In the genomic region with DNA sequence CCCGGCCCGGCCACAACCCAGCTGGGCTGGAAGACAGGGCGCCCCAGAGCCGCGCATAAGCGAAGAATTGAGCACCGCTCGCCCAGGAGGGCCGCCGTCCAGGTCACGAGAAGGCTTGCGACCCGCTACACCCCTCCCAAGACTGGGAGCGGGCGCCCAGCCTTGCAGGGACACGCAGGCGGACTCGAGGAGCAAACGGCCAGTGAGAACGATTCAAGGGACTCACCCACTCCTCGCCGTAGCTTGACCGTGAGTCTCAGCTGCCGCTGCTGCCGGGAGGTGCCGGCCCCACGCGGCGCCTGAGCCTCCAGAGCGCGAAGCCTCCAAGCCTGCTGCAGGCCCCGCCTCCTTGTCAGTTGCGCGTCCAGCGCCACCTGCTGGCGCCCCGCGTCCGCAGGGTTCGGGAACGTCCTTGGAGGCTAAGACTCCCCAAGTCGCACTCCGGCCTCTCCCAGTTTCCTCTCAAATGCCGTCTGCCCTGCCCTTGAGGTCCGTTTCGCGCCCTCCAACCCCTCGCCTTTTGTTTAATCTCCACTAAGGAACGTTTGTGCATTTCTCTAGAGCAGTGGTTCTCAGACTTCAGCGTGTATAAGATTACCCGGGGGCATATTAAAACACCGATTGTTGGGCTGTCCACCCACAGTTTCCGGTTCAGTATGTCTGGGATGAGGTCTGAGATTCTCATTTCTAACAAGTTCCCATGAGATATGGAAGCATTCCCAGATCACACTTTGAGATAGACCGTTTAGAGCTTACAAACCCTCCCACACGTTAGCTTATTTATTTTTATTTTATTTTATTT, we compare ENCODE assay signal across 7 cellular contexts. TPM values are rescaled to one million over a fixed set of nuclear protein-coding genes. Genes with fewer than 3 reads are reported as not detected.
DNase-seq lines count a peak whose midpoint lies in the region; ATAC-seq, FAIRE-seq and TF ChIP-seq lines count a peak whose summit lies in the region.
"Not testable (repeated sequence)": the region's sequence is repeated elsewhere in the genome, so short reads cannot be mapped to it uniquely, and the experiment has no call there.

A gene (minus strand): TSS at position 301 of the 802 bp plus-strand sequence. CDS start 5,333 bp downstream, outside the sequence.

- in situ Hi-C loops in gastrocnemius medialis (cut with MboI; ENCODE audit: low sequenced_read_pairs in 4 of 4): loop anchor here in 1 of 4 donors (25.0 kb wide), 1 partner anchor 188 kb away; no protein-coding TSS in a partner anchor

- H3K9me3 ChIP-seq in breast epithelium; iPS-18a (ENCODE audit: control insufficient read depth, low read depth, low read length); gastrocnemius medialis: not testable (repeated sequence)

- peak; percentile 92 for ATAC-seq in HG02885 (IDR thresholded peaks at IDR 0.05; ENCODE audit: poor library complexity, unreplicated experiment)
- ATAC-seq in gastrocnemius medialis: peak; percentile 86 to 95

- H3K27ac ChIP-seq in breast epithelium; iPS-18a (ENCODE audit: low read length); gastrocnemius medialis: not testable (repeated sequence)

- H3K36me3 ChIP-seq in breast epithelium; iPS-18a (ENCODE audit: control insufficient read depth, low read depth, low read length); gastrocnemius medialis: not testable (repeated sequence)

- peak; percentile 67 for DNase-seq in GM18507 (ENCODE audit: extremely low spot score, insufficient read length, low read depth)
- DNase-seq in NCI-H146 treated with DMSO at 0.1 percent for 48 hours (lab: John Stamatoyannopoulos, UW; ENCODE audit: unreplicated experiment): peak; percentile 53
- peak; percentile 58 for DNase-seq in activated CD4-positive, CD25-positive, alpha-beta regulatory T cell treated with anti-CD3 and anti-CD28 coated beads, Interleukin-2, amount 50 U/mL, for 16 hours (ENCODE audit: low read depth, low spot score)
- DNase-seq in breast epithelium (ENCODE audit: low spot score in 2 of 2): peak; percentile 66 to 78
- DNase-seq in gastrocnemius medialis: peak; percentile 60 to 75

- peak; percentile 75 for FAIRE-seq in GM18507 (lab: Jason Lieb, UNC)

- H3K4me3 ChIP-seq in breast epithelium (peak within 1 kb of the TSS; percentile 11 to 54 (median 30)), iPS-18a (ENCODE audit: low read length) (peak within 1 kb of the TSS; percentile 55), gastrocnemius medialis (peak within 1 kb of the TSS; percentile 40 to 60 (median 48))

- TF ChIP-seq POLR2A in breast epithelium (IDR thresholded peaks at IDR 0.05); gastrocnemius medialis (IDR thresholded peaks at IDR 0.05): not testable (repeated sequence)

- not testable (repeated sequence) for H3K4me1 ChIP-seq in breast epithelium; iPS-18a (ENCODE audit: control insufficient read depth, low read depth, low read length); gastrocnemius medialis

- H3K9ac ChIP-seq in iPS-18a (ENCODE audit: low read length): peak within 1 kb of the TSS; percentile 36

- TF ChIP-seq CTCF in breast epithelium (IDR thresholded peaks at IDR 0.05): peak in 2 of 3 donors; percentile 54 to 55
- TF ChIP-seq CTCF in gastrocnemius medialis (IDR thresholded peaks at IDR 0.05 in 4 of 5, conservative IDR thresholded peaks at IDR 0.05 in 1 of 5): peak; percentile 32 to 87 (median 69)

- not testable (repeated sequence) for H3K27me3 ChIP-seq in breast epithelium, gastrocnemius medialis
- H3K27me3 ChIP-seq in iPS-18a (ENCODE audit: control insufficient read depth, insufficient read depth, low read length): peaks cover 15% of the 10 kb centered on the region

- intact Hi-C loops in breast epithelium (cut with DNase I; ENCODE audit: low total_unique reads); gastrocnemius medialis (cut with DNase I; ENCODE audit: low total_unique reads): not testable (repeated sequence)

RNA-seq across cellular contexts. Expression of the gene that starts here (rescaled TPM):
- total RNA-seq in breast epithelium (1 to 10 TPM in 1 of 3 donors, under 1 TPM in 2; 0.32 to 1.0 (median 0.66) TPM), gastrocnemius medialis (1 to 10 TPM in 1 of 4 donors, under 1 TPM in 3; 0.60 to 1.7 (median 0.74) TPM)
